Comparison of ENCODE assay signal across 16 cellular contexts in the genomic region with DNA sequence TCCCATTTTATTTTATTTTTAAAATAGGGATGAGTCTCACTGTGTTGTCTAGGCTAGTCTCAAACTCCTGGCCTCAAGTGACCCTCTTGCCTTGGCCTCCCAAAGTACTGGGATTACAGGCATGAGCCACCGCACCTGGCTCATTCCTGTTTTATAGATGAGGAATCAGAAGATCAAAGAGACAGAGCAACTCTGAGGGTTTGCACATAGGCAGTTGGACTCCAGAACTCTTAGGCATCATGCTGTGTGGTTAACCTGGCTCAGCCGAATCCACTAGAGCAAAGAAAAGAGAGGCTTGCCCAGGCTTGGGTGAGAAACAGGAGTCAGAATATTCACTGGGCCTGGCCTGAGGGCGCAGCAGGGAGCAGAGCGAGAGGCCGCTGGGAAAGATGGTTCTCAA. TPM values are rescaled to one million over a fixed set of nuclear protein-coding genes. Genes with fewer than 3 reads are reported as not detected.
A peak's percentile ranks its signal among the peaks of the same experiment; 100 is the strongest.
DNase-seq lines count a peak whose midpoint lies in the region; ATAC-seq and TF ChIP-seq lines count a peak whose summit lies in the region.
"Had no signal": no experiment of that assay in that cellular context is flagged by ENCODE, and none has a peak within 500 bp of the region (broad histone marks: within the 10 kb centered on the region; RNA-seq: fewer than 3 reads in every experiment).

No MANE protein-coding gene starts in this region.

- H3K27me3 Mint-ChIP-seq in endodermal cell (ENCODE audit: insufficient read depth) = no peaks in the 10 kb centered on the region
- peaks cover 5% of the 10 kb centered on the region for H3K27me3 Mint-ChIP-seq in neural progenitor cell (ENCODE audit: insufficient read depth, low read depth)
- H3K27me3 Mint-ChIP-seq: CD4-positive, alpha-beta memory T cell had no signal

- H3K27ac Mint-ChIP-seq in endodermal cell = peak overlapping the region; percentile 44
- no peak overlapping the region for H3K27ac Mint-ChIP-seq in neural progenitor cell

- H3K27ac ChIP-seq in RWPE2 (ENCODE audit: poor library complexity, severe bottlenecking) (no peak overlapping the region), endodermal cell (ENCODE audit: low read depth, low read length) (no peak overlapping the region), neural progenitor cell (no peak overlapping the region), prostate gland (no peak overlapping the region)

- no peaks in the 10 kb centered on the region for H3K27me3 ChIP-seq in RWPE2 (ENCODE audit: insufficient read depth, poor library complexity, severe bottlenecking)
- H3K27me3 ChIP-seq in endodermal cell (ENCODE audit: control insufficient read depth, insufficient read depth, low read length, poor library complexity, severe bottlenecking) = no peaks in the 10 kb centered on the region
- H3K27me3 ChIP-seq in neural progenitor cell = no peaks in the 10 kb centered on the region
- no peaks in the 10 kb centered on the region for H3K27me3 ChIP-seq in prostate gland (replicated peaks; ENCODE audit: insufficient read depth)

- intact Hi-C loops in prostate gland (cut with DNase I) = no loop called here

- H3K9me3 ChIP-seq in RWPE2 (ENCODE audit: severe bottlenecking) (no peaks in the 10 kb centered on the region), endodermal cell (ENCODE audit: control insufficient read depth, low read length) (no peaks in the 10 kb centered on the region), neural progenitor cell (ENCODE audit: low read depth) (no peaks in the 10 kb centered on the region), prostate gland (no peaks in the 10 kb centered on the region)
- H3K9me3 ChIP-seq: Caco-2 had no signal

- no peaks in the 10 kb centered on the region for H3K79me2 ChIP-seq in neural progenitor cell (ENCODE audit: low read depth)

- no peak for ATAC-seq in RWPE2 (ENCODE audit: low read depth)
- ATAC-seq: GM12878 had no signal

- no peak overlapping the region for H3K9ac ChIP-seq in endodermal cell (ENCODE audit: extremely low read depth, low read length, poor library complexity, severe bottlenecking)
- no peak overlapping the region for H3K9ac ChIP-seq in neural progenitor cell

- peak; percentile 70 for DNase-seq in RWPE2 (ENCODE audit: low spot score)
- no peak for DNase-seq in endodermal cell
- DNase-seq in neural progenitor cell (ENCODE audit: low spot score) = no peak
- no peak for DNase-seq in prostate gland (ENCODE audit: low spot score)
- no peak for DNase-seq in NCI-H187 treated with DMSO at 0.1 percent for 48 hours (lab: John Stamatoyannopoulos, UW)
- no peak for DNase-seq in NCI-H446 (lab: John Stamatoyannopoulos, UW)
- DNase-seq: C1 segment of cervical spinal cord; Caco-2; CD4-positive, alpha-beta memory T cell; DMS153; DND-41; GDM1; GOT3; HCEC 1CT had no signal

- peak overlapping the region; percentile 26 for H2AFZ ChIP-seq in neural progenitor cell (replicated peaks)

- H3K4me3 Mint-ChIP-seq in endodermal cell (no peak overlapping the region), neural progenitor cell (no peak overlapping the region)
- H3K4me3 Mint-ChIP-seq: CD4-positive, alpha-beta memory T cell had no signal

- H3K4me1 ChIP-seq in RWPE2 (ENCODE audit: insufficient read depth, poor library complexity, severe bottlenecking) (no peaks in the 10 kb centered on the region), endodermal cell (ENCODE audit: control insufficient read depth, insufficient read depth, low read length) (no peaks in the 10 kb centered on the region), neural progenitor cell (no peaks in the 10 kb centered on the region), prostate gland (replicated peaks) (no peaks in the 10 kb centered on the region)
- H3K4me1 ChIP-seq: Caco-2 had no signal

- H3F3A ChIP-seq in neural progenitor cell (ENCODE audit: low read depth) = no peaks in the 10 kb centered on the region

- peaks cover 5% of the 10 kb centered on the region for H3K4me1 Mint-ChIP-seq in endodermal cell
- peaks cover 13% of the 10 kb centered on the region for H3K4me1 Mint-ChIP-seq in neural progenitor cell

- TF ChIP-seq CTCF in RWPE2 (IDR thresholded peaks at IDR 0.05; ENCODE audit: poor library complexity, severe bottlenecking) (no peak), endodermal cell (conservative IDR thresholded peaks at IDR 0.05) (no peak), neural progenitor cell (IDR thresholded peaks at IDR 0.05) (no peak), prostate gland (IDR thresholded peaks at IDR 0.05) (no peak)

- H3K36me3 ChIP-seq in RWPE2 (ENCODE audit: low read depth) (no peaks in the 10 kb centered on the region), endodermal cell (ENCODE audit: control insufficient read depth, insufficient read depth, low read length) (no peaks in the 10 kb centered on the region), neural progenitor cell (no peaks in the 10 kb centered on the region), prostate gland (no peaks in the 10 kb centered on the region)

- H3K9me3 Mint-ChIP-seq in endodermal cell (no peaks in the 10 kb centered on the region), neural progenitor cell (no peaks in the 10 kb centered on the region)
- H3K9me3 Mint-ChIP-seq: CD4-positive, alpha-beta memory T cell had no signal

- H3K36me3 Mint-ChIP-seq in endodermal cell (ENCODE audit: low read depth) (no peaks in the 10 kb centered on the region), neural progenitor cell (no peaks in the 10 kb centered on the region)
- H3K36me3 Mint-ChIP-seq: CD4-positive, alpha-beta memory T cell had no signal

- no peak overlapping the region for H3K4me2 ChIP-seq in neural progenitor cell

- no peaks in the 10 kb centered on the region for H4K20me1 ChIP-seq in neural progenitor cell (ENCODE audit: low read depth)

- no peak for TF ChIP-seq POLR2A in prostate gland (IDR thresholded peaks at IDR 0.05)

- H3K4me3 ChIP-seq in RWPE2 (ENCODE audit: severe bottlenecking) (no peak overlapping the region), endodermal cell (ENCODE audit: low read length) (no peak overlapping the region), neural progenitor cell (no peak overlapping the region), prostate gland (no peak overlapping the region)
- H3K4me3 ChIP-seq: GM12878 had no signal

- 89% methylated on average over 5 of the region's 5 CpGs for WGBS in endodermal cell (ENCODE audit: insufficient coverage in 1 of 2, insufficient read length in 1 of 2), 2 experiments
- WGBS in prostate gland = 86% methylated on average over 5 of the region's 5 CpGs

RNA-seq across cellular contexts. Expression of gene MYH7B, which starts 9.4 kb away (rescaled TPM):
- total RNA-seq in endodermal cell (under 1 TPM; 0.37 to 0.49 TPM), neural progenitor cell (ENCODE audit: low replicate concordance) (0.03 TPM in 1 of 2 replicates, not detected in the other), prostate gland (10 to 100 TPM in 1 of 2 donors, under 1 TPM in 1; 0.27 to 11.5 TPM)
- 0.78 TPM for polyA plus RNA-seq in endodermal cell (2013, experiment 1 of 2)
- 0.62 TPM for polyA plus RNA-seq in endodermal cell (2013, experiment 2 of 2)
- total RNA-seq: A172 had no signal

RNA-seq across cellular contexts. Expression of gene GSS, which starts 9.4 kb away (rescaled TPM):
- total RNA-seq in endodermal cell (10 to 100 TPM; 60.8 to 71.3 TPM), neural progenitor cell (ENCODE audit: low replicate concordance) (63.9 and 96.4 TPM in 2 replicates), prostate gland (100 to 1,000 TPM in 1 of 2 donors, 10 to 100 TPM in 1; 84.4 to 101 TPM)
- 43.8 TPM for polyA plus RNA-seq in endodermal cell (2013, experiment 1 of 2)
- polyA plus RNA-seq in endodermal cell (2013, experiment 2 of 2) = 41.5 TPM
